Comparison of ENCODE assay signal across 9 cellular contexts in genomic region chr7:139095194-139095659, GRCh38. TPM values are rescaled to one million over a fixed set of nuclear protein-coding genes. Genes with fewer than 3 reads are reported as not detected.
DNase-seq lines count a peak whose midpoint lies in the region; ATAC-seq and TF ChIP-seq lines count a peak whose summit lies in the region.
"Had no signal": no experiment of that assay in that cellular context is flagged by ENCODE, and none has a peak within 500 bp of the region (broad histone marks: within the 10 kb centered on the region; RNA-seq: fewer than 3 reads in every experiment).

No MANE protein-coding gene starts in this region.

- H3K4me1 ChIP-seq in left lung = peaks cover 0 to 86% of the 10 kb centered on the region in 2 donors

- no peaks in the 10 kb centered on the region for H3K9me3 ChIP-seq in left lung

- H3K4me3 ChIP-seq in left lung = no peak overlapping the region

- ATAC-seq in GM18502 (IDR thresholded peaks at IDR 0.05; ENCODE audit: poor library complexity, unreplicated experiment) (peak; percentile 99), HG02678 (IDR thresholded peaks at IDR 0.05; ENCODE audit: unreplicated experiment) (peak; percentile 100), left lung (peak; percentile 76)

- no peaks in the 10 kb centered on the region for H3K27me3 ChIP-seq in left lung

- peaks cover 0 to 31% of the 10 kb centered on the region in 2 donors for H3K36me3 ChIP-seq in left lung

- TF ChIP-seq CTCF in left lung (IDR thresholded peaks at IDR 0.05) = no peak

- DNase-seq in NCI-H2227 (lab: John Stamatoyannopoulos, UW; ENCODE audit: unreplicated experiment) = peak; percentile 53
- DNase-seq in activated T-cell treated with anti-CD3 and anti-CD28 coated beads, Interleukin-2, amount 50 U/mL, for 1 hour = peak; percentile 76
- peak; percentile 46 to 72 for DNase-seq in left lung
- peak; percentile 53 for DNase-seq in ureter (ENCODE audit: low spot score)
- DNase-seq in nucleus accumbens (lab: John Stamatoyannopoulos, UW) = no peak
- no peak for DNase-seq in D341Med (ENCODE audit: low spot score)

- H3K27ac ChIP-seq in left lung = peak overlapping the region; percentile 51 to 65
- H3K27ac ChIP-seq: KMS-11 had no signal

- intact Hi-C loops in left lung (cut with DNase I) = no loop called here

RNA-seq across cellular contexts. Expression of gene ZC3HAV1, which starts 14.3 kb away (rescaled TPM):
- total RNA-seq in left lung (10 to 100 TPM; 35.5 to 45.5 TPM), ureter (30.0 TPM)

RNA-seq across cellular contexts. Expression of gene ZC3HAV1L, which starts 59.4 kb away (rescaled TPM):
- total RNA-seq in left lung = 10 to 100 TPM in 1 of 2 donors, 1 to 10 TPM in 1; 8.4 to 12.4 TPM
- total RNA-seq in ureter = 16.2 TPM

Comparison
In these comparisons a context has a peak if more than half of its experiments do, and no peak if none do; other contexts are left out.
1. DNase-seq: peak in NCI-H2227 (single experiment), activated T-cell treated with anti-CD3 and anti-CD28 coated beads, Interleukin-2, amount 50 U/mL, for 1 hour (single experiment), left lung (2 of 2) and ureter (single experiment); none in nucleus accumbens (0 of 56) and D341Med (single experiment).
2. Peak in every context shown above with its lines, with median percentiles within 50 percentile points of each other: ATAC-seq.